22 cellular contexts compared by ENCODE assay signal in genomic region chr17:57475786-57476185, GRCh38.
DNase-seq lines count a peak whose midpoint lies in the region; ATAC-seq and TF ChIP-seq lines count a peak whose summit lies in the region.
"Had no signal": no experiment of that assay in that cellular context is flagged by ENCODE, and none has a peak within 500 bp of the region (broad histone marks: within the 10 kb centered on the region; RNA-seq: fewer than 3 reads in every experiment).

No MANE protein-coding gene starts in this region.

- peaks cover 12% of the 10 kb centered on the region for H3K4me1 ChIP-seq in CD8-positive, alpha-beta T cell (ENCODE audit: insufficient read depth, low read length)
- peaks cover 21 to 67% of the 10 kb centered on the region in 2 donors for H3K4me1 ChIP-seq in adrenal gland (replicated peaks in 1 of 2)
- H3K4me1 ChIP-seq in osteoblast (ENCODE audit: insufficient read depth, low read length) = peaks cover 12% of the 10 kb centered on the region

- H3K36me3 Mint-ChIP-seq in CD8-positive, alpha-beta T cell = peaks cover 16% of the 10 kb centered on the region
- H3K36me3 Mint-ChIP-seq: CD14-positive monocyte had no signal

- no peaks in the 10 kb centered on the region for H4K20me1 ChIP-seq in osteoblast (ENCODE audit: insufficient read depth, low read length)

- no peak for TF ChIP-seq CTCF in CD8-positive, alpha-beta T cell (IDR thresholded peaks at IDR 0.05)
- TF ChIP-seq CTCF in adrenal gland (IDR thresholded peaks at IDR 0.05) (no peak), osteoblast (IDR thresholded peaks at IDR 0.05; ENCODE audit: extremely low read depth, low read depth, low read length) (no peak)

- no peaks in the 10 kb centered on the region for H3K9me3 ChIP-seq in CD8-positive, alpha-beta T cell (ENCODE audit: low read length)
- no peaks in the 10 kb centered on the region for H3K9me3 ChIP-seq in adrenal gland (replicated peaks in 1 of 3)
- no peaks in the 10 kb centered on the region for H3K9me3 ChIP-seq in osteoblast (ENCODE audit: low read depth, low read length)
- H3K9me3 ChIP-seq: SJCRH30 had no signal

- H2AFZ ChIP-seq in osteoblast (ENCODE audit: low read length) = no peak overlapping the region
- H2AFZ ChIP-seq: PC-9 had no signal

- no peak overlapping the region for H3K4me3 ChIP-seq in CD8-positive, alpha-beta T cell (ENCODE audit: low read depth, low read length)
- H3K4me3 ChIP-seq in adrenal gland (no peak overlapping the region), osteoblast (ENCODE audit: insufficient read depth, low read length) (no peak overlapping the region)
- H3K4me3 ChIP-seq: K562, PC-9, SJCRH30 had no signal

- ATAC-seq in CD8-positive, alpha-beta T cell = no peak
- ATAC-seq in HG03175 (IDR thresholded peaks at IDR 0.05; ENCODE audit: unreplicated experiment) (no peak), GM21528 (IDR thresholded peaks at IDR 0.05; ENCODE audit: low FRiP score, unreplicated experiment) (no peak)
- ATAC-seq: K562, left colon had no signal

- H3K36me3 ChIP-seq in CD8-positive, alpha-beta T cell (ENCODE audit: insufficient read depth, low read length) = no peaks in the 10 kb centered on the region
- no peaks in the 10 kb centered on the region for H3K36me3 ChIP-seq in adrenal gland (replicated peaks in 1 of 2)
- no peaks in the 10 kb centered on the region for H3K36me3 ChIP-seq in osteoblast (ENCODE audit: insufficient read depth, low read length)
- H3K36me3 ChIP-seq: SJCRH30 had no signal

- H3K27me3 ChIP-seq in CD8-positive, alpha-beta T cell (ENCODE audit: insufficient read depth, low read length) = no peaks in the 10 kb centered on the region
- H3K27me3 ChIP-seq in adrenal gland (no peaks in the 10 kb centered on the region), osteoblast (ENCODE audit: insufficient read depth, low read length) (peaks cover 3% of the 10 kb centered on the region)
- H3K27me3 ChIP-seq: SJCRH30 had no signal

- POLR2A ChIA-PET in CD8-positive, alpha-beta T cell (lab: Charles Lee) = interaction anchor here (0.8 kb wide), 1 partner anchor 11 kb away, joined by 3 read pairs; no protein-coding TSS in a partner anchor

- TF ChIP-seq POLR2A in adrenal gland (IDR thresholded peaks at IDR 0.05) = no peak

- CTCF ChIA-PET in CD8-positive, alpha-beta T cell (lab: Charles Lee) = interaction anchor here (0.7 to 1.3 kb wide), 2 partner anchors 75 to 197 kb away, joined by 4 read pairs; no protein-coding TSS in a partner anchor

- peak overlapping the region; percentile 78 for H3K27ac Mint-ChIP-seq in CD8-positive, alpha-beta T cell
- H3K27ac Mint-ChIP-seq: activated CD4-positive, alpha-beta T cell treated with anti-CD3 and anti-CD28 coated beads, Interleukin-2, amount 10 ng/mL, durations not matched to agents 7 days and 5 days; CD14-positive monocyte; T-helper 1 cell treated with Interleukin-12 subunit alpha and Interleukin-12 subunit beta and Interleukin-4 antibody, amounts not matched to agents 30 μg/mL and 1 μg/mL, for 36 hours had no signal

- H3K4me2 ChIP-seq in osteoblast (ENCODE audit: insufficient read depth, low read length) = no peak overlapping the region
- H3K4me2 ChIP-seq: PC-9 had no signal

- intact Hi-C loops in CD8-positive, alpha-beta T cell (cut with DNase I, micrococcal nuclease) = no loop called here
- intact Hi-C loops in adrenal gland (cut with DNase I) = no loop called here

- peaks cover 33% of the 10 kb centered on the region for H3K4me1 Mint-ChIP-seq in CD8-positive, alpha-beta T cell (ENCODE audit: low read depth)

- no peak overlapping the region for H3K27ac ChIP-seq in CD8-positive, alpha-beta T cell (ENCODE audit: low read depth, low read length)
- H3K27ac ChIP-seq in adrenal gland = peak overlapping the region in 4 of 5 donors; percentile 48 to 91 (median 64)
- no peak overlapping the region for H3K27ac ChIP-seq in osteoblast (ENCODE audit: low read depth, low read length)
- H3K27ac ChIP-seq: PC-9, SJCRH30 had no signal

- H3K9me3 Mint-ChIP-seq in CD8-positive, alpha-beta T cell = no peaks in the 10 kb centered on the region
- H3K9me3 Mint-ChIP-seq: activated CD4-positive, alpha-beta T cell treated with anti-CD3 and anti-CD28 coated beads, Interleukin-2, amount 10 ng/mL, durations not matched to agents 7 days and 5 days; T-helper 1 cell treated with Interleukin-12 subunit alpha and Interleukin-12 subunit beta and Interleukin-4 antibody, amounts not matched to agents 30 μg/mL and 1 μg/mL, for 36 hours had no signal

- 75 to 80% (median 77%) methylated on average over 6 of the region's 6 CpGs for WGBS in adrenal gland, 4 donors

- H3K4me3 Mint-ChIP-seq in CD8-positive, alpha-beta T cell = no peak overlapping the region
- H3K4me3 Mint-ChIP-seq: activated CD4-positive, alpha-beta T cell treated with anti-CD3 and anti-CD28 coated beads, Interleukin-2, amount 10 ng/mL, durations not matched to agents 7 days and 5 days; CD14-positive monocyte; T-helper 1 cell treated with Interleukin-12 subunit alpha and Interleukin-12 subunit beta and Interleukin-4 antibody, amounts not matched to agents 30 μg/mL and 1 μg/mL, for 36 hours had no signal

- no peaks in the 10 kb centered on the region for H3K27me3 Mint-ChIP-seq in CD8-positive, alpha-beta T cell (ENCODE audit: low read depth)
- H3K27me3 Mint-ChIP-seq: activated CD4-positive, alpha-beta T cell treated with anti-CD3 and anti-CD28 coated beads, Interleukin-2, amount 10 ng/mL, durations not matched to agents 7 days and 5 days had no signal

- DNase-seq in CD8-positive, alpha-beta T cell = no peak
- DNase-seq in adrenal gland = no peak
- peak; percentile 70 for DNase-seq in globus pallidus (ENCODE audit: low spot score)
- DNase-seq in osteoblast (ENCODE audit: insufficient read length, low spot score, missing footprints) = peak; percentile 11
- no peak for DNase-seq in activated naive CD4-positive, alpha-beta T cell treated with Interleukin-2 at 50 U/mL for 16 hours
- no peak for DNase-seq in 8988T
- DNase-seq: activated CD4-positive, alpha-beta T cell treated with anti-CD3 and anti-CD28 coated beads, Interleukin-2, amount 10 ng/mL, durations not matched to agents 7 days and 5 days; activated gamma-delta T cell; anterior cingulate cortex; DMS53; effector memory CD4-positive, alpha-beta T cell; left colon; NCI-H187 treated with DMSO at 0.1 percent for 48 hours; NCI-H345; PC-9; SJCRH30; stimulated activated CD4-positive, alpha-beta T cell treated with anti-CD3 and anti-CD28 coated beads, Interleukin-4, amount 100 ng/mL, for 4 hours had no signal

- H3K79me2 ChIP-seq in osteoblast (ENCODE audit: insufficient read depth, low read length) = no peaks in the 10 kb centered on the region

Comparison
In these comparisons a context has a peak if more than half of its experiments do, and no peak if none do; other contexts are left out.
1. DNase-seq: peak in globus pallidus (single experiment) and osteoblast (single experiment); none in CD8-positive, alpha-beta T cell (0 of 7), adrenal gland (0 of 7), activated naive CD4-positive, alpha-beta T cell treated with Interleukin-2 at 50 U/mL for 16 hours (single experiment) and 8988T (single experiment).
2. H3K27ac ChIP-seq: peak in adrenal gland (4 of 5); none in CD8-positive, alpha-beta T cell (single experiment) and osteoblast (single experiment).